10 cellular contexts compared by ENCODE assay signal in genomic region chr20:10863337-10864060, GRCh38.
DNase-seq lines count a peak whose midpoint lies in the region; TF ChIP-seq lines count a peak whose summit lies in the region.
"Had no signal": no experiment of that assay in that cellular context is flagged by ENCODE, and none has a peak within 500 bp of the region (broad histone marks: within the 10 kb centered on the region; RNA-seq: fewer than 3 reads in every experiment).

No MANE protein-coding gene starts in this region.

- H3K9ac ChIP-seq in mucosa of rectum (ENCODE audit: low read depth in 1 of 2, low read length in 2 of 2) (peak overlapping the region in 1 of 2 donors; percentile 71), neural progenitor cell (no peak overlapping the region)
- H3K9ac ChIP-seq: BLaER1 had no signal

- no peaks in the 10 kb centered on the region for H3K9me3 Mint-ChIP-seq in neural progenitor cell
- peaks cover 0 to 4% (median under 1%) of the 10 kb centered on the region in 8 donors for H3K9me3 Mint-ChIP-seq in CD4-positive, alpha-beta memory T cell

- H3F3A ChIP-seq in neural progenitor cell (ENCODE audit: low read depth) = no peaks in the 10 kb centered on the region

- no peaks in the 10 kb centered on the region for H4K20me1 ChIP-seq in neural progenitor cell (ENCODE audit: low read depth)
- H4K20me1 ChIP-seq: BLaER1 had no signal

- TF ChIP-seq CTCF in epithelial cell of esophagus (IDR thresholded peaks at IDR 0.05; ENCODE audit: insufficient read depth, low read depth, low read length, missing control alignments) (no peak), neural progenitor cell (IDR thresholded peaks at IDR 0.05) (no peak), WERI-Rb-1 (IDR thresholded peaks at IDR 0.05; ENCODE audit: low read depth, low read length) (no peak)

- CTCF ChIA-PET in CD4-positive, alpha-beta memory T cell (lab: Charles Lee; ENCODE audit: partially characterized antibody) = no interaction called here

- H3K27ac ChIP-seq in ACC112 (ENCODE audit: low read depth, low read length) = peak overlapping the region; percentile 87
- peak overlapping the region; percentile 92 to 96 for H3K27ac ChIP-seq in mucosa of rectum (ENCODE audit: low read depth in 2 of 2, low read length in 2 of 2)
- no peak overlapping the region for H3K27ac ChIP-seq in neural progenitor cell
- no peak overlapping the region for H3K27ac ChIP-seq in CD4-positive, alpha-beta memory T cell (ENCODE audit: low read depth, low read length)
- H3K27ac ChIP-seq in WERI-Rb-1 = no peak overlapping the region
- H3K27ac ChIP-seq: BLaER1 had no signal

- no peaks in the 10 kb centered on the region for H3K36me3 ChIP-seq in ACC112 (ENCODE audit: insufficient read depth, low read length)
- H3K36me3 ChIP-seq in MG63 = no peaks in the 10 kb centered on the region
- no peaks in the 10 kb centered on the region for H3K36me3 ChIP-seq in mucosa of rectum (ENCODE audit: control insufficient read depth in 2 of 2, insufficient read depth in 2 of 2, low read length in 2 of 2)
- H3K36me3 ChIP-seq in neural progenitor cell = no peaks in the 10 kb centered on the region
- H3K36me3 ChIP-seq in CD4-positive, alpha-beta memory T cell (ENCODE audit: insufficient read depth, low read length) = no peaks in the 10 kb centered on the region
- no peaks in the 10 kb centered on the region for H3K36me3 ChIP-seq in WERI-Rb-1
- H3K36me3 ChIP-seq: BLaER1 had no signal

- H3K9me3 ChIP-seq in MG63 = no peaks in the 10 kb centered on the region
- no peaks in the 10 kb centered on the region for H3K9me3 ChIP-seq in mucosa of rectum (ENCODE audit: control insufficient read depth in 2 of 2, low read length in 2 of 2)
- H3K9me3 ChIP-seq in neural progenitor cell (ENCODE audit: low read depth) = no peaks in the 10 kb centered on the region
- H3K9me3 ChIP-seq in CD4-positive, alpha-beta memory T cell (ENCODE audit: control insufficient read depth in 1 of 2, low read length in 2 of 2) = no peaks in the 10 kb centered on the region
- H3K9me3 ChIP-seq in WERI-Rb-1 (ENCODE audit: severe bottlenecking) = no peaks in the 10 kb centered on the region
- H3K9me3 ChIP-seq: BLaER1 had no signal

- intact Hi-C loops in CD4-positive, alpha-beta memory T cell (cut with micrococcal nuclease) = no loop called here

- DNase-seq in MG63 (peak; percentile 66), epithelial cell of esophagus (ENCODE audit: low read depth) (peak; percentile 59), iPS-NIHi7 (ENCODE audit: extremely low spot score) (no peak), neural progenitor cell (ENCODE audit: low spot score) (no peak), WERI-Rb-1 (no peak)
- DNase-seq in CD4-positive, alpha-beta memory T cell = no peak
- DNase-seq: hypothalamus had no signal

- no peak overlapping the region for H3K27ac Mint-ChIP-seq in neural progenitor cell
- H3K27ac Mint-ChIP-seq in CD4-positive, alpha-beta memory T cell = no peak overlapping the region

- H3K79me2 ChIP-seq in ACC112 (ENCODE audit: control insufficient read depth, insufficient read depth, low read length, unreplicated experiment) = no peaks in the 10 kb centered on the region
- H3K79me2 ChIP-seq in neural progenitor cell (ENCODE audit: low read depth) = no peaks in the 10 kb centered on the region

- H3K36me3 Mint-ChIP-seq in neural progenitor cell = no peaks in the 10 kb centered on the region
- no peaks in the 10 kb centered on the region for H3K36me3 Mint-ChIP-seq in CD4-positive, alpha-beta memory T cell

- H2AFZ ChIP-seq in ACC112 (ENCODE audit: low read length, unreplicated experiment) (peak overlapping the region; percentile 78), neural progenitor cell (replicated peaks) (no peak overlapping the region)

- H3K4me1 ChIP-seq in ACC112 (ENCODE audit: control insufficient read depth, insufficient read depth, low read length, unreplicated experiment) = peaks cover 39% of the 10 kb centered on the region
- peaks cover 18 to 44% of the 10 kb centered on the region in 2 donors for H3K4me1 ChIP-seq in mucosa of rectum (ENCODE audit: control insufficient read depth in 2 of 2, insufficient read depth in 2 of 2, low read length in 2 of 2)
- no peaks in the 10 kb centered on the region for H3K4me1 ChIP-seq in neural progenitor cell
- no peaks in the 10 kb centered on the region for H3K4me1 ChIP-seq in CD4-positive, alpha-beta memory T cell (ENCODE audit: insufficient read depth, low read length)
- H3K4me1 ChIP-seq: BLaER1 had no signal

- no peak overlapping the region for H3K4me3 Mint-ChIP-seq in neural progenitor cell
- H3K4me3 Mint-ChIP-seq in CD4-positive, alpha-beta memory T cell = no peak overlapping the region

- H3K4me1 Mint-ChIP-seq in neural progenitor cell = no peaks in the 10 kb centered on the region
- H3K4me1 Mint-ChIP-seq in CD4-positive, alpha-beta memory T cell = no peaks in the 10 kb centered on the region

- POLR2A ChIA-PET in CD4-positive, alpha-beta memory T cell (lab: Charles Lee; ENCODE audit: partially characterized antibody) = no interaction called here

- no peaks in the 10 kb centered on the region for H3K27me3 ChIP-seq in ACC112 (ENCODE audit: insufficient read depth, low read length)
- H3K27me3 ChIP-seq in MG63 = no peaks in the 10 kb centered on the region
- H3K27me3 ChIP-seq in mucosa of rectum (ENCODE audit: control insufficient read depth in 2 of 2, insufficient read depth in 2 of 2, low read length in 2 of 2) = no peaks in the 10 kb centered on the region
- no peaks in the 10 kb centered on the region for H3K27me3 ChIP-seq in neural progenitor cell
- H3K27me3 ChIP-seq in CD4-positive, alpha-beta memory T cell (ENCODE audit: insufficient read depth, low read length) = no peaks in the 10 kb centered on the region
- H3K27me3 ChIP-seq in WERI-Rb-1 (ENCODE audit: insufficient read depth, low read depth, severe bottlenecking) = no peaks in the 10 kb centered on the region
- H3K27me3 ChIP-seq: BLaER1 had no signal

- no peaks in the 10 kb centered on the region for H3K27me3 Mint-ChIP-seq in neural progenitor cell (ENCODE audit: insufficient read depth, low read depth)
- H3K27me3 Mint-ChIP-seq in CD4-positive, alpha-beta memory T cell = peaks cover 0 to 1% of the 10 kb centered on the region in 2 donors

- H3K4me2 ChIP-seq in neural progenitor cell = no peak overlapping the region
- H3K4me2 ChIP-seq: BLaER1 had no signal

- H3K4me3 ChIP-seq in ACC112 (ENCODE audit: low read depth, low read length) (peak overlapping the region; percentile 64), MG63 (no peak overlapping the region), epithelial cell of esophagus (ENCODE audit: low read length) (no peak overlapping the region), mucosa of rectum (ENCODE audit: low read length in 2 of 2) (peak overlapping the region in 1 of 2 donors; percentile 49), neural progenitor cell (no peak overlapping the region), WERI-Rb-1 (ENCODE audit: low read depth, low read length) (no peak overlapping the region)
- no peak overlapping the region for H3K4me3 ChIP-seq in CD4-positive, alpha-beta memory T cell (ENCODE audit: low read length in 2 of 2)
- H3K4me3 ChIP-seq: BLaER1 had no signal

Comparison
In these comparisons a context has a peak if more than half of its experiments do, and no peak if none do; other contexts are left out.
1. H3K27ac ChIP-seq: peak in ACC112 (single experiment) and mucosa of rectum (2 of 2); none in neural progenitor cell (single experiment), CD4-positive, alpha-beta memory T cell (single experiment) and WERI-Rb-1 (single experiment).
2. DNase-seq: peak in MG63 (single experiment) and epithelial cell of esophagus (single experiment); none in iPS-NIHi7 (single experiment), neural progenitor cell (single experiment), CD4-positive, alpha-beta memory T cell (0 of 5) and WERI-Rb-1 (single experiment).